In the genomic region with DNA sequence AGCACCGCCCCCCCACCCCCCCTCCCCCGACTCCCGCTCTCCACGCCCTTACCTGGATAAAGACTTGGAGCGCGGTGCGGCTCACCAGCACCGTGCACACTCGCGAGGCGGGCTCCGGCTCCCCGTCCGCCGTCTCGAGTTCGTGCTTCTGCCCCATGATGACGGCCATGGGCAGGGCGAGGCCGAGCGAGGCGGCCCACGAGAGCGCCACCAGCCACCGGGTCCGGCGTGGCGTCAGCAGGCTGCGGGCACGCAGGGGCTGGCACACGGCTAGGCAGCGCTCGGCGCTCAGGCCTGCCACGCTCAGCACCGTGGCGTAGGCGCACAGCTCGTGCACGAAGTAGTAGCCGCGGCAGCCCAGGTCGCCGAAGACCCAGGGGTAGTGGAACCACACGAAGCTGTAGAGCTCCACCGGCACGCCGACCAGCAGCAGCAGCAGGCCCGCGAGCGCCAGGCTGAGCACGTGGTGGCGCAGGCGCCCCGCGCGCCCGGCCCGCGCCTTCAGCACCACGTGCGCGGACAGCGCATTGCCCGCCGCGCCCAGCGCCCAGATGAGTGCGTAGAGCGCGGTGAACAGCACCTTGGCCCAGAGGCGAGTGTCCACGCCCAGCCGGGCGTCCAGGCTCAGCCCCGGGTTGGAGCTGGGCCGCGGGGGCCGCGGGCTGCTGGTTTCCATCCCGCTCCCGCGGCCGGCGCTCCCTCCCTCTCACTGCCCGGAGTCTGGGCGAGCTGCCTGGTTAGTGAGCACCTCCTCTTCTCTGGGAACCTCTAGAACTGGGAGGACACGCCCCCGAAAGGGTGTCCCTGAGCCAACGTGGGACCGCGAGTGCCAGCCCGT, we compare ENCODE assay signal across 9 cellular contexts. TPM values are rescaled to one million over a fixed set of nuclear protein-coding genes. Genes with fewer than 3 reads are reported as not detected.
DNase-seq lines count a peak whose midpoint lies in the region; ATAC-seq and TF ChIP-seq lines count a peak whose summit lies in the region.
"Had no signal": no experiment of that assay in that cellular context is flagged by ENCODE, and none has a peak within 500 bp of the region (broad histone marks: within the 10 kb centered on the region; RNA-seq: fewer than 3 reads in every experiment).

A gene with protein sequence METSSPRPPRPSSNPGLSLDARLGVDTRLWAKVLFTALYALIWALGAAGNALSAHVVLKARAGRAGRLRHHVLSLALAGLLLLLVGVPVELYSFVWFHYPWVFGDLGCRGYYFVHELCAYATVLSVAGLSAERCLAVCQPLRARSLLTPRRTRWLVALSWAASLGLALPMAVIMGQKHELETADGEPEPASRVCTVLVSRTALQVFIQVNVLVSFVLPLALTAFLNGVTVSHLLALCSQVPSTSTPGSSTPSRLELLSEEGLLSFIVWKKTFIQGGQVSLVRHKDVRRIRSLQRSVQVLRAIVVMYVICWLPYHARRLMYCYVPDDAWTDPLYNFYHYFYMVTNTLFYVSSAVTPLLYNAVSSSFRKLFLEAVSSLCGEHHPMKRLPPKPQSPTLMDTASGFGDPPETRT (minus strand): TSS at position 742 of the 838 bp plus-strand sequence. CDS start 66 bp downstream, at position 676.

- POLR2A ChIA-PET in activated CD4-positive, alpha-beta T cell treated with anti-CD3 and anti-CD28 coated beads, Interleukin-2, amount 10 ng/mL, durations not matched to agents 7 days and 5 days (lab: Charles Lee): no interaction called here

- no peak for ATAC-seq in HG03520 (IDR thresholded peaks at IDR 0.05; ENCODE audit: unreplicated experiment)
- no peak for ATAC-seq in GM21381 (IDR thresholded peaks at IDR 0.05; ENCODE audit: unreplicated experiment)

- CTCF ChIA-PET in activated CD4-positive, alpha-beta T cell treated with anti-CD3 and anti-CD28 coated beads, Interleukin-2, amount 10 ng/mL, durations not matched to agents 7 days and 5 days (lab: Charles Lee): no interaction called here

- no peaks in the 10 kb centered on the region for H3K36me3 Mint-ChIP-seq in activated CD4-positive, alpha-beta T cell treated with anti-CD3 and anti-CD28 coated beads, Interleukin-2, amount 10 ng/mL, durations not matched to agents 7 days and 5 days (ENCODE audit: low read depth)
- H3K36me3 Mint-ChIP-seq in brain: no peaks in the 10 kb centered on the region

- H3K4me3 Mint-ChIP-seq in activated CD4-positive, alpha-beta T cell treated with anti-CD3 and anti-CD28 coated beads, Interleukin-2, amount 10 ng/mL, durations not matched to agents 7 days and 5 days: no peak within 1 kb of the TSS
- peak within 1 kb of the TSS; percentile 2 to 47 (median 38) for H3K4me3 Mint-ChIP-seq in brain

- H3K27me3 Mint-ChIP-seq in activated CD4-positive, alpha-beta T cell treated with anti-CD3 and anti-CD28 coated beads, Interleukin-2, amount 10 ng/mL, durations not matched to agents 7 days and 5 days: peaks cover 29% of the 10 kb centered on the region
- peaks cover 27% of the 10 kb centered on the region for H3K27me3 Mint-ChIP-seq in brain

- H3K4me1 Mint-ChIP-seq in activated CD4-positive, alpha-beta T cell treated with anti-CD3 and anti-CD28 coated beads, Interleukin-2, amount 10 ng/mL, durations not matched to agents 7 days and 5 days: peaks cover 9% of the 10 kb centered on the region
- peaks cover 6% of the 10 kb centered on the region for H3K4me1 Mint-ChIP-seq in brain

- no peaks in the 10 kb centered on the region for H3K9me3 Mint-ChIP-seq in activated CD4-positive, alpha-beta T cell treated with anti-CD3 and anti-CD28 coated beads, Interleukin-2, amount 10 ng/mL, durations not matched to agents 7 days and 5 days
- H3K9me3 Mint-ChIP-seq in brain: peaks cover 0 to 7% (median 0%) of the 10 kb centered on the region in 5 experiments

- no peak within 1 kb of the TSS for H3K27ac Mint-ChIP-seq in activated CD4-positive, alpha-beta T cell treated with anti-CD3 and anti-CD28 coated beads, Interleukin-2, amount 10 ng/mL, durations not matched to agents 7 days and 5 days
- peak within 1 kb of the TSS in 1 of 5 experiments; percentile 21 for H3K27ac Mint-ChIP-seq in brain

- peak; percentile 36 for DNase-seq in activated CD4-positive, alpha-beta T cell treated with anti-CD3 and anti-CD28 coated beads, Interleukin-2, amount 10 ng/mL, durations not matched to agents 7 days and 5 days
- no peak for DNase-seq in activated CD4-positive, alpha-beta T cell treated with anti-CD3 and anti-CD28 coated beads, Interleukin-2, amount 50 U/mL, for 4 hours
- DNase-seq in islet precursor cell: peak; percentile 89
- DNase-seq in stimulated activated CD4-positive, alpha-beta T cell treated with anti-CD3 and anti-CD28 coated beads, Interleukin-1b, Interleukin-23, amount 100 ng/mL, for 48 hours: peak; percentile 38
- no peak for DNase-seq in NCI-H345 (lab: John Stamatoyannopoulos, UW)

- TF ChIP-seq CTCF in brain (conservative IDR thresholded peaks at IDR 0.05): no peak

RNA-seq across cellular contexts. Expression of the gene that starts here (rescaled TPM):
- total RNA-seq in activated CD4-positive, alpha-beta T cell treated with anti-CD3 and anti-CD28 coated beads, Interleukin-2, amount 10 ng/mL, durations not matched to agents 7 days and 5 days: not detected
- 18.4 TPM for polyA plus RNA-seq in brain (ENCODE audit: insufficient read depth, low read depth, low replicate concordance)
- polyA plus RNA-seq: BJ had no signal

Comparison
In these comparisons a context has a peak if more than half of its experiments do, and no peak if none do; other contexts are left out.
1. Peak in DNase-seq in activated CD4-positive, alpha-beta T cell treated with anti-CD3 and anti-CD28 coated beads, Interleukin-2, amount 10 ng/mL, durations not matched to agents 7 days and 5 days; RNA of the gene not detected or under 1 TPM.
2. DNase-seq: peak in islet precursor cell (single experiment) and stimulated activated CD4-positive, alpha-beta T cell treated with anti-CD3 and anti-CD28 coated beads, Interleukin-1b, Interleukin-23, amount 100 ng/mL, for 48 hours (single experiment); none in activated CD4-positive, alpha-beta T cell treated with anti-CD3 and anti-CD28 coated beads, Interleukin-2, amount 50 U/mL, for 4 hours (0 of 2) and NCI-H345 (single experiment).